ENCODE assay signal across 20 cellular contexts in the genomic region with DNA sequence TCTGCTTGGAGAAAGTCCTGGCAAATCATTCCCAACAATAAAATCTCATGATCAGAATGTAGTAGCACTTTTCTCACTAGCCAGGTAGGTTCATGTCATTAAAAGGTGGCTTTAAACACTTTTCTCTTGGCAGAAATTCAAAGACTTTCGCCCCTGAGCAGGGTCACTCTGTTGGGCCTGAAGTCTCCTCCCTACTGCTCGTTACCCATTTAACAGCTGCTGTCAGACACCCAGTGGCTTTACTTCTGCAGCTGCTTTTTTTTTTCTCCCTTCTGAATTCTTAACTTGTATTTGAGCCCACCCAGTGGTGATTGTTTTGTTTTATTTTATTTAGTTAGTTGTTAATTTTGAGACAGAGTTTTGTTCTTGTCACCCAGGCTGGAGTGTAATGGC. TPM values are rescaled to one million over a fixed set of nuclear protein-coding genes. Genes with fewer than 3 reads are reported as not detected.
"Had no signal": no experiment of that assay in that cellular context is flagged by ENCODE, and none has a peak within 500 bp of the region (broad histone marks: within the 10 kb centered on the region; RNA-seq: fewer than 3 reads in every experiment).

No MANE protein-coding gene starts in this region.

- H3K4me3 ChIP-seq: breast epithelium, vagina had no signal

- DNase-seq: activated CD4-positive, alpha-beta T cell treated with anti-CD3 and anti-CD28 coated beads, Interleukin-2, amount 10 ng/mL, durations not matched to agents 7 days and 5 days; activated CD8-positive, alpha-beta memory T cell treated with anti-CD3 and anti-CD28 coated beads, Interleukin-2, amount 50 U/mL, for 4 hours; activated effector memory CD4-positive, alpha-beta T cell treated with Interleukin-2 at 50 U/mL for 16 hours; activated T-cell treated with anti-CD3 and anti-CD28 coated beads, Interleukin-2, amount 50 U/mL, for 4 hours; cortex of kidney; erythroblast; hypothalamus; islet precursor cell; left ventricle myocardium superior; natural killer cell; nucleus accumbens; stimulated activated CD4-positive, alpha-beta T cell treated with anti-CD3 and anti-CD28 coated beads, Interleukin-2, amount 100 ng/mL, for 48 hours; T-helper 1 cell; T-helper 9 cell; trophoblast cell had no signal

- H3K9me3 ChIP-seq: vagina had no signal

- H3K27me3 ChIP-seq: breast epithelium, vagina had no signal

- H3K4me1 ChIP-seq: breast epithelium, vagina had no signal

- H3K36me3 ChIP-seq: breast epithelium, vagina had no signal

- FAIRE-seq: astrocyte, endometrium, frontal cortex had no signal

- H3K27ac ChIP-seq: breast epithelium, vagina had no signal

RNA-seq across cellular contexts. Expression of a gene that starts 25.0 kb away (rescaled TPM):
- total RNA-seq: left ventricle myocardium superior had no signal
